1 cellular context compared by ENCODE assay signal in genomic region chr6:37257634-37258404, GRCh38.
A peak's percentile ranks its signal among the peaks of the same experiment; 100 is the strongest.
TF ChIP-seq lines count a peak whose summit lies in the region.

A gene with protein sequence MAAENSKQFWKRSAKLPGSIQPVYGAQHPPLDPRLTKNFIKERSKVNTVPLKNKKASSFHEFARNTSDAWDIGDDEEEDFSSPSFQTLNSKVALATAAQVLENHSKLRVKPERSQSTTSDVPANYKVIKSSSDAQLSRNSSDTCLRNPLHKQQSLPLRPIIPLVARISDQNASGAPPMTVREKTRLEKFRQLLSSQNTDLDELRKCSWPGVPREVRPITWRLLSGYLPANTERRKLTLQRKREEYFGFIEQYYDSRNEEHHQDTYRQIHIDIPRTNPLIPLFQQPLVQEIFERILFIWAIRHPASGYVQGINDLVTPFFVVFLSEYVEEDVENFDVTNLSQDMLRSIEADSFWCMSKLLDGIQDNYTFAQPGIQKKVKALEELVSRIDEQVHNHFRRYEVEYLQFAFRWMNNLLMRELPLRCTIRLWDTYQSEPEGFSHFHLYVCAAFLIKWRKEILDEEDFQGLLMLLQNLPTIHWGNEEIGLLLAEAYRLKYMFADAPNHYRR (plus strand): TSS chr6:37257772. CDS start chr6:37257918, 146 bp downstream.
TSS of gene TMEM217 (minus strand) at chr6:37258144. CDS start at chr6:37219030, 39,114 bp downstream.

TF ChIP-seq in HepG2, 621 proteins besides CTCF, POLR2A, EP300 and RAD21 (continued from another document and continues in another):
- TF ChIP-seq, protein P1, sequence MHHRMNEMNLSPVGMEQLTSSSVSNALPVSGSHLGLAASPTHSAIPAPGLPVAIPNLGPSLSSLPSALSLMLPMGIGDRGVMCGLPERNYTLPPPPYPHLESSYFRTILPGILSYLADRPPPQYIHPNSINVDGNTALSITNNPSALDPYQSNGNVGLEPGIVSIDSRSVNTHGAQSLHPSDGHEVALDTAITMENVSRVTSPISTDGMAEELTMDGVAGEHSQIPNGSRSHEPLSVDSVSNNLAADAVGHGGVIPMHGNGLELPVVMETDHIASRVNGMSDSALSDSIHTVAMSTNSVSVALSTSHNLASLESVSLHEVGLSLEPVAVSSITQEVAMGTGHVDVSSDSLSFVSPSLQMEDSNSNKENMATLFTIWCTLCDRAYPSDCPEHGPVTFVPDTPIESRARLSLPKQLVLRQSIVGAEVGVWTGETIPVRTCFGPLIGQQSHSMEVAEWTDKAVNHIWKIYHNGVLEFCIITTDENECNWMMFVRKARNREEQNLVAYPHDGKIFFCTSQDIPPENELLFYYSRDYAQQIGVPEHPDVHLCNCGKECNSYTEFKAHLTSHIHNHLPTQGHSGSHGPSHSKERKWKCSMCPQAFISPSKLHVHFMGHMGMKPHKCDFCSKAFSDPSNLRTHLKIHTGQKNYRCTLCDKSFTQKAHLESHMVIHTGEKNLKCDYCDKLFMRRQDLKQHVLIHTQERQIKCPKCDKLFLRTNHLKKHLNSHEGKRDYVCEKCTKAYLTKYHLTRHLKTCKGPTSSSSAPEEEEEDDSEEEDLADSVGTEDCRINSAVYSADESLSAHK (CRISPR knock-in tag; IDR thresholded peaks at IDR 0.05; ENCODE audit: borderline replicate concordance): no peak
- no peak; the same call in 1 of the 2 replicates for TF ChIP-seq ZNF850 (CRISPR knock-in tag; conservative IDR thresholded peaks at IDR 0.05)
- no peak for TF ChIP-seq ZNF530 (CRISPR knock-in tag; IDR thresholded peaks at IDR 0.05; ENCODE audit: low read depth)
- TF ChIP-seq, protein P2, sequence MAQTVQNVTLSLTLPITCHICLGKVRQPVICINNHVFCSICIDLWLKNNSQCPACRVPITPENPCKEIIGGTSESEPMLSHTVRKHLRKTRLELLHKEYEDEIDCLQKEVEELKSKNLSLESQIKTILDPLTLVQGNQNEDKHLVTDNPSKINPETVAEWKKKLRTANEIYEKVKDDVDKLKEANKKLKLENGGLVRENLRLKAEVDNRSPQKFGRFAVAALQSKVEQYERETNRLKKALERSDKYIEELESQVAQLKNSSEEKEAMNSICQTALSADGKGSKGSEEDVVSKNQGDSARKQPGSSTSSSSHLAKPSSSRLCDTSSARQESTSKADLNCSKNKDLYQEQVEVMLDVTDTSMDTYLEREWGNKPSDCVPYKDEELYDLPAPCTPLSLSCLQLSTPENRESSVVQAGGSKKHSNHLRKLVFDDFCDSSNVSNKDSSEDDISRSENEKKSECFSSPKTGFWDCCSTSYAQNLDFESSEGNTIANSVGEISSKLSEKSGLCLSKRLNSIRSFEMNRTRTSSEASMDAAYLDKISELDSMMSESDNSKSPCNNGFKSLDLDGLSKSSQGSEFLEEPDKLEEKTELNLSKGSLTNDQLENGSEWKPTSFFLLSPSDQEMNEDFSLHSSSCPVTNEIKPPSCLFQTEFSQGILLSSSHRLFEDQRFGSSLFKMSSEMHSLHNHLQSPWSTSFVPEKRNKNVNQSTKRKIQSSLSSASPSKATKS (CRISPR knock-in tag; IDR thresholded peaks at IDR 0.05): no peak
- TF ChIP-seq ASH2L (IDR thresholded peaks at IDR 0.05; ENCODE audit: insufficient read length, low read depth, low read length): peak; percentile 88
- TF ChIP-seq GZF1 (CRISPR knock-in tag; IDR thresholded peaks at IDR 0.05): peak; percentile 86; the same call in 1 of the 2 replicates
- no peak; the same call in 1 of the 2 replicates for TF ChIP-seq ZNF775 (CRISPR knock-in tag; IDR thresholded peaks at IDR 0.05; ENCODE audit: borderline replicate concordance)
- no peak for TF ChIP-seq ZNF260 (CRISPR knock-in tag; IDR thresholded peaks at IDR 0.05; ENCODE audit: borderline replicate concordance, low read depth)
- no peak for TF ChIP-seq ETV6 (CRISPR knock-in tag; conservative IDR thresholded peaks at IDR 0.05)
- TF ChIP-seq, protein P3, sequence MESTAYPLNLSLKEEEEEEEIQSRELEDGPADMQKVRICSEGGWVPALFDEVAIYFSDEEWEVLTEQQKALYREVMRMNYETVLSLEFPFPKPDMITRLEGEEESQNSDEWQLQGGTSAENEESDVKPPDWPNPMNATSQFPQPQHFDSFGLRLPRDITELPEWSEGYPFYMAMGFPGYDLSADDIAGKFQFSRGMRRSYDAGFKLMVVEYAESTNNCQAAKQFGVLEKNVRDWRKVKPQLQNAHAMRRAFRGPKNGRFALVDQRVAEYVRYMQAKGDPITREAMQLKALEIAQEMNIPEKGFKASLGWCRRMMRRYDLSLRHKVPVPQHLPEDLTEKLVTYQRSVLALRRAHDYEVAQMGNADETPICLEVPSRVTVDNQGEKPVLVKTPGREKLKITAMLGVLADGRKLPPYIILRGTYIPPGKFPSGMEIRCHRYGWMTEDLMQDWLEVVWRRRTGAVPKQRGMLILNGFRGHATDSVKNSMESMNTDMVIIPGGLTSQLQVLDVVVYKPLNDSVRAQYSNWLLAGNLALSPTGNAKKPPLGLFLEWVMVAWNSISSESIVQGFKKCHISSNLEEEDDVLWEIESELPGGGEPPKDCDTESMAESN (CRISPR knock-in tag; conservative IDR thresholded peaks at IDR 0.05): peak; percentile 81
- 0 out of 2 replicates have a peak, but pooled peaks have one; percentile 53 for TF ChIP-seq ZNF615 (CRISPR knock-in tag; IDR thresholded peaks at IDR 0.05; ENCODE audit: borderline replicate concordance)
- no peak for TF ChIP-seq ATF4 (CRISPR knock-in tag; IDR thresholded peaks at IDR 0.05)
- TF ChIP-seq ZNF136 (CRISPR knock-in tag; IDR thresholded peaks at IDR 0.05; ENCODE audit: low read depth): peak; percentile 83; the same call in 1 of the 2 replicates
- TF ChIP-seq DZIP1 (CRISPR knock-in tag; IDR thresholded peaks at IDR 0.05): no peak
- TF ChIP-seq SATB2 (CRISPR knock-in tag; IDR thresholded peaks at IDR 0.05): no peak
- no peak for TF ChIP-seq TCF7L2 (IDR thresholded peaks at IDR 0.05; ENCODE audit: low read depth, low read length)
- TF ChIP-seq, protein P4, sequence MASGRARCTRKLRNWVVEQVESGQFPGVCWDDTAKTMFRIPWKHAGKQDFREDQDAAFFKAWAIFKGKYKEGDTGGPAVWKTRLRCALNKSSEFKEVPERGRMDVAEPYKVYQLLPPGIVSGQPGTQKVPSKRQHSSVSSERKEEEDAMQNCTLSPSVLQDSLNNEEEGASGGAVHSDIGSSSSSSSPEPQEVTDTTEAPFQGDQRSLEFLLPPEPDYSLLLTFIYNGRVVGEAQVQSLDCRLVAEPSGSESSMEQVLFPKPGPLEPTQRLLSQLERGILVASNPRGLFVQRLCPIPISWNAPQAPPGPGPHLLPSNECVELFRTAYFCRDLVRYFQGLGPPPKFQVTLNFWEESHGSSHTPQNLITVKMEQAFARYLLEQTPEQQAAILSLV (CRISPR knock-in tag; IDR thresholded peaks at IDR 0.05; ENCODE audit: borderline replicate concordance): no peak; the same call in 1 of the 2 replicates
- no peak; the same call in 1 of the 2 replicates for TF ChIP-seq FOXC1 (CRISPR knock-in tag; IDR thresholded peaks at IDR 0.05; ENCODE audit: borderline replicate concordance)
- no peak for TF ChIP-seq ZNF644 (CRISPR knock-in tag; IDR thresholded peaks at IDR 0.05; ENCODE audit: low read depth)
- 0 out of 2 replicates have a peak, but pooled peaks have one; percentile 26 for TF ChIP-seq TSC22D2 (CRISPR knock-in tag; IDR thresholded peaks at IDR 0.05; ENCODE audit: borderline replicate concordance)
- TF ChIP-seq SKI (IDR thresholded peaks at IDR 0.05; ENCODE audit: partially characterized antibody): peak; percentile 12
- TF ChIP-seq, protein P5, sequence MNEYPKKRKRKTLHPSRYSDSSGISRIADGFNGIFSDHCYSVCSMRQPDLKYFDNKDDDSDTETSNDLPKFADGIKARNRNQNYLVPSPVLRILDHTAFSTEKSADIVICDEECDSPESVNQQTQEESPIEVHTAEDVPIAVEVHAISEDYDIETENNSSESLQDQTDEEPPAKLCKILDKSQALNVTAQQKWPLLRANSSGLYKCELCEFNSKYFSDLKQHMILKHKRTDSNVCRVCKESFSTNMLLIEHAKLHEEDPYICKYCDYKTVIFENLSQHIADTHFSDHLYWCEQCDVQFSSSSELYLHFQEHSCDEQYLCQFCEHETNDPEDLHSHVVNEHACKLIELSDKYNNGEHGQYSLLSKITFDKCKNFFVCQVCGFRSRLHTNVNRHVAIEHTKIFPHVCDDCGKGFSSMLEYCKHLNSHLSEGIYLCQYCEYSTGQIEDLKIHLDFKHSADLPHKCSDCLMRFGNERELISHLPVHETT (CRISPR knock-in tag; conservative IDR thresholded peaks at IDR 0.05): no peak; the same call in 1 of the 2 replicates
- TF ChIP-seq KAT8 (CRISPR knock-in tag; IDR thresholded peaks at IDR 0.05): peak; percentile 94
- TF ChIP-seq, protein P6, sequence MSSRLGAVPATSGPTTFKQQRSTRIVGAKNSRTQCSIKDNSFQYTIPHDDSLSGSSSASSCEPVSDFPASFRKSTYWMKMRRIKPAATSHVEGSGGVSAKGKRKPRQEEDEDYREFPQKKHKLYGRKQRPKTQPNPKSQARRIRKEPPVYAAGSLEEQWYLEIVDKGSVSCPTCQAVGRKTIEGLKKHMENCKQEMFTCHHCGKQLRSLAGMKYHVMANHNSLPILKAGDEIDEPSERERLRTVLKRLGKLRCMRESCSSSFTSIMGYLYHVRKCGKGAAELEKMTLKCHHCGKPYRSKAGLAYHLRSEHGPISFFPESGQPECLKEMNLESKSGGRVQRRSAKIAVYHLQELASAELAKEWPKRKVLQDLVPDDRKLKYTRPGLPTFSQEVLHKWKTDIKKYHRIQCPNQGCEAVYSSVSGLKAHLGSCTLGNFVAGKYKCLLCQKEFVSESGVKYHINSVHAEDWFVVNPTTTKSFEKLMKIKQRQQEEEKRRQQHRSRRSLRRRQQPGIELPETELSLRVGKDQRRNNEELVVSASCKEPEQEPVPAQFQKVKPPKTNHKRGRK (CRISPR knock-in tag; IDR thresholded peaks at IDR 0.05): peak; percentile 79; the same call in 1 of the 2 replicates
- TF ChIP-seq, protein P7, sequence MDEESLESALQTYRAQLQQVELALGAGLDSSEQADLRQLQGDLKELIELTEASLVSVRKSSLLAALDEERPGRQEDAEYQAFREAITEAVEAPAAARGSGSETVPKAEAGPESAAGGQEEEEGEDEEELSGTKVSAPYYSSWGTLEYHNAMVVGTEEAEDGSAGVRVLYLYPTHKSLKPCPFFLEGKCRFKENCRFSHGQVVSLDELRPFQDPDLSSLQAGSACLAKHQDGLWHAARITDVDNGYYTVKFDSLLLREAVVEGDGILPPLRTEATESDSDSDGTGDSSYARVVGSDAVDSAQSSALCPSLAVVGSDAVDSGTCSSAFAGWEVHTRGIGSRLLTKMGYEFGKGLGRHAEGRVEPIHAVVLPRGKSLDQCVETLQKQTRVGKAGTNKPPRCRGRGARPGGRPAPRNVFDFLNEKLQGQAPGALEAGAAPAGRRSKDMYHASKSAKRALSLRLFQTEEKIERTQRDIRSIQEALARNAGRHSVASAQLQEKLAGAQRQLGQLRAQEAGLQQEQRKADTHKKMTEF (CRISPR knock-in tag; IDR thresholded peaks at IDR 0.05): peak; percentile 94
- no peak for TF ChIP-seq HHEX (CRISPR knock-in tag; IDR thresholded peaks at IDR 0.05)
- TF ChIP-seq, protein P8, sequence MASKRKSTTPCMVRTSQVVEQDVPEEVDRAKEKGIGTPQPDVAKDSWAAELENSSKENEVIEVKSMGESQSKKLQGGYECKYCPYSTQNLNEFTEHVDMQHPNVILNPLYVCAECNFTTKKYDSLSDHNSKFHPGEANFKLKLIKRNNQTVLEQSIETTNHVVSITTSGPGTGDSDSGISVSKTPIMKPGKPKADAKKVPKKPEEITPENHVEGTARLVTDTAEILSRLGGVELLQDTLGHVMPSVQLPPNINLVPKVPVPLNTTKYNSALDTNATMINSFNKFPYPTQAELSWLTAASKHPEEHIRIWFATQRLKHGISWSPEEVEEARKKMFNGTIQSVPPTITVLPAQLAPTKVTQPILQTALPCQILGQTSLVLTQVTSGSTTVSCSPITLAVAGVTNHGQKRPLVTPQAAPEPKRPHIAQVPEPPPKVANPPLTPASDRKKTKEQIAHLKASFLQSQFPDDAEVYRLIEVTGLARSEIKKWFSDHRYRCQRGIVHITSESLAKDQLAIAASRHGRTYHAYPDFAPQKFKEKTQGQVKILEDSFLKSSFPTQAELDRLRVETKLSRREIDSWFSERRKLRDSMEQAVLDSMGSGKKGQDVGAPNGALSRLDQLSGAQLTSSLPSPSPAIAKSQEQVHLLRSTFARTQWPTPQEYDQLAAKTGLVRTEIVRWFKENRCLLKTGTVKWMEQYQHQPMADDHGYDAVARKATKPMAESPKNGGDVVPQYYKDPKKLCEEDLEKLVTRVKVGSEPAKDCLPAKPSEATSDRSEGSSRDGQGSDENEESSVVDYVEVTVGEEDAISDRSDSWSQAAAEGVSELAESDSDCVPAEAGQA (IDR thresholded peaks at IDR 0.05; ENCODE audit: low read depth): peak; percentile 93
- TF ChIP-seq, protein P8 (CRISPR knock-in tag; IDR thresholded peaks at IDR 0.05; ENCODE audit: borderline replicate concordance): no peak
